ENCODE assay signal across 8 cellular contexts in genomic region chr19:50511069-50511822, GRCh38. TPM values are rescaled to one million over a fixed set of nuclear protein-coding genes. Genes with fewer than 3 reads are reported as not detected.
A peak's percentile ranks its signal among the peaks of the same experiment; 100 is the strongest.
DNase-seq lines count a peak whose midpoint lies in the region; ATAC-seq and TF ChIP-seq lines count a peak whose summit lies in the region.

TSS of gene JOSD2 (minus strand) at chr19:50511191. CDS start at chr19:50510431, 760 bp downstream.

- H3K4me3 ChIP-seq in AG10803 (ENCODE audit: low read length): peak within 1 kb of the TSS; percentile 95

- ATAC-seq in GM19043 (IDR thresholded peaks at IDR 0.05; ENCODE audit: low read depth, unreplicated experiment): peak; percentile 87
- ATAC-seq in HG03378 (IDR thresholded peaks at IDR 0.05; ENCODE audit: unreplicated experiment): peak; percentile 78

- no peak for TF ChIP-seq CTCF in AG10803 (conservative IDR thresholded peaks at IDR 0.05; ENCODE audit: low read length)

- DNase-seq in AG10803 (ENCODE audit: low read depth) (peak; percentile 99), NCI-H510A (lab: John Stamatoyannopoulos, UW) (peak; percentile 80), cerebellum (ENCODE audit: low spot score) (peak; percentile 99), islet precursor cell (peak; percentile 99)
- DNase-seq in activated CD4-positive, alpha-beta T cell treated with anti-CD3 and anti-CD28 coated beads for 1 hour: peak; percentile 96
- DNase-seq in stimulated activated CD4-positive, alpha-beta T cell treated with anti-CD3 and anti-CD28 coated beads, Interleukin-12 subunit alpha, Interleukin-12 subunit beta, amount 100 ng/mL, for 48 hours (ENCODE audit: low read depth in 2 of 3, low spot score in 1 of 3): peak; percentile 93 to 95 (median 95)

RNA-seq across cellular contexts. Expression of gene JOSD2, which starts in this region (rescaled TPM):
- 3.2 TPM for total RNA-seq in cerebellum

Comparison
In these comparisons a context has a peak if more than half of its experiments do, and no peak if none do; other contexts are left out.
1. Peak in every context shown above with its lines: DNase-seq, ATAC-seq and H3K4me3 ChIP-seq.